1 cellular context compared by ENCODE assay signal in the genomic region with DNA sequence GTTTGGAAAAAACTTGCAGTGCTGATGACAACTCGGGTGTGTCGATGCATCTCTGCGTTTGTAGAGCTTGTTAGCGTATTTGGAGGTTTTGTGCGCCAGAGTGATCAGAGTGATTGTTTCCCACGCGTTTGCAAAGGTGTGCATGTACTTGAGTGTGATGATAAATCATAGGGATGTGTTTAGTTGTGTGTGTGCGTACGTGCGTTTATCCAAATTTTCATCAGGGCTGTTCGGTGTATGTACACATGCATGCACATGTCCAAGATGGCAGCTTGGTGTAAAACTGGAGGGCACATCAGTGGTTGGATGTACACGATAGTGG.
TF ChIP-seq lines count a peak whose summit lies in the region.

No MANE protein-coding gene starts in this region.

TF ChIP-seq in HCT116, 20 proteins besides CTCF, POLR2A, EP300 and RAD21 (continued from another document):
- TF ChIP-seq, protein P1, sequence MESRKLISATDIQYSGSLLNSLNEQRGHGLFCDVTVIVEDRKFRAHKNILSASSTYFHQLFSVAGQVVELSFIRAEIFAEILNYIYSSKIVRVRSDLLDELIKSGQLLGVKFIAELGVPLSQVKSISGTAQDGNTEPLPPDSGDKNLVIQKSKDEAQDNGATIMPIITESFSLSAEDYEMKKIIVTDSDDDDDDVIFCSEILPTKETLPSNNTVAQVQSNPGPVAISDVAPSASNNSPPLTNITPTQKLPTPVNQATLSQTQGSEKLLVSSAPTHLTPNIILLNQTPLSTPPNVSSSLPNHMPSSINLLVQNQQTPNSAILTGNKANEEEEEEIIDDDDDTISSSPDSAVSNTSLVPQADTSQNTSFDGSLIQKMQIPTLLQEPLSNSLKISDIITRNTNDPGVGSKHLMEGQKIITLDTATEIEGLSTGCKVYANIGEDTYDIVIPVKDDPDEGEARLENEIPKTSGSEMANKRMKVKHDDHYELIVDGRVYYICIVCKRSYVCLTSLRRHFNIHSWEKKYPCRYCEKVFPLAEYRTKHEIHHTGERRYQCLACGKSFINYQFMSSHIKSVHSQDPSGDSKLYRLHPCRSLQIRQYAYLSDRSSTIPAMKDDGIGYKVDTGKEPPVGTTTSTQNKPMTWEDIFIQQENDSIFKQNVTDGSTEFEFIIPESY (IDR thresholded peaks at IDR 0.05; ENCODE audit: extremely low read depth, insufficient replicate concordance, low read length), result no peak
- TF ChIP-seq JUND (IDR thresholded peaks at IDR 0.05), result no peak
- TF ChIP-seq, protein P2, sequence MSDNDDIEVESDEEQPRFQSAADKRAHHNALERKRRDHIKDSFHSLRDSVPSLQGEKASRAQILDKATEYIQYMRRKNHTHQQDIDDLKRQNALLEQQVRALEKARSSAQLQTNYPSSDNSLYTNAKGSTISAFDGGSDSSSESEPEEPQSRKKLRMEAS (IDR thresholded peaks at IDR 0.05), result no peak
- TF ChIP-seq ZNF274 (IDR thresholded peaks at IDR 0.05; ENCODE audit: low read depth, low read length), result no peak
- TF ChIP-seq ELF1 (IDR thresholded peaks at IDR 0.05; ENCODE audit: borderline replicate concordance, low read depth), result no peak
TF ChIP-seq in HCT116: peak in this region for 0.
